Comparison of ENCODE assay signal across 1 cellular context in genomic region chr7:26930201-26930600, GRCh38.
TF ChIP-seq lines count a peak whose summit lies in the region.

No MANE protein-coding gene starts in this region.

TF ChIP-seq in H1, 55 proteins besides CTCF, POLR2A, EP300 and RAD21:
- TF ChIP-seq RFX5 (IDR thresholded peaks at IDR 0.05; ENCODE audit: borderline replicate concordance, low read depth, low read length): no peak
- TF ChIP-seq, protein P1, sequence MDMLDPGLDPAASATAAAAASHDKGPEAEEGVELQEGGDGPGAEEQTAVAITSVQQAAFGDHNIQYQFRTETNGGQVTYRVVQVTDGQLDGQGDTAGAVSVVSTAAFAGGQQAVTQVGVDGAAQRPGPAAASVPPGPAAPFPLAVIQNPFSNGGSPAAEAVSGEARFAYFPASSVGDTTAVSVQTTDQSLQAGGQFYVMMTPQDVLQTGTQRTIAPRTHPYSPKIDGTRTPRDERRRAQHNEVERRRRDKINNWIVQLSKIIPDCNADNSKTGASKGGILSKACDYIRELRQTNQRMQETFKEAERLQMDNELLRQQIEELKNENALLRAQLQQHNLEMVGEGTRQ (IDR thresholded peaks at IDR 0.05; ENCODE audit: low read length): no peak
- TF ChIP-seq, protein P2, sequence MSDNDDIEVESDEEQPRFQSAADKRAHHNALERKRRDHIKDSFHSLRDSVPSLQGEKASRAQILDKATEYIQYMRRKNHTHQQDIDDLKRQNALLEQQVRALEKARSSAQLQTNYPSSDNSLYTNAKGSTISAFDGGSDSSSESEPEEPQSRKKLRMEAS (IDR thresholded peaks at IDR 0.05): no peak
- TF ChIP-seq ATF2 (IDR thresholded peaks at IDR 0.05; ENCODE audit: low read length): no peak
- no peak for TF ChIP-seq HDAC6 (IDR thresholded peaks at IDR 0.05; ENCODE audit: low read depth, low read length)
- no peak for TF ChIP-seq GTF2F1 (IDR thresholded peaks at IDR 0.05; ENCODE audit: borderline replicate concordance, low read depth, low read length)
- no peak for TF ChIP-seq KDM1A (IDR thresholded peaks at IDR 0.05; ENCODE audit: borderline replicate concordance, low read length)
- no peak for TF ChIP-seq SRF (IDR thresholded peaks at IDR 0.05; ENCODE audit: low read depth, low read length)
- TF ChIP-seq EZH2 (IDR thresholded peaks at IDR 0.05; ENCODE audit: low read depth, low read length, severe bottlenecking): no peak
- TF ChIP-seq BRCA1 (IDR thresholded peaks at IDR 0.05; ENCODE audit: low read depth, low read length): no peak
- no peak for TF ChIP-seq BCL11A (IDR thresholded peaks at IDR 0.05; ENCODE audit: low read depth in 2 of 2, low read length in 2 of 2)
- TF ChIP-seq KDM5A (IDR thresholded peaks at IDR 0.05; ENCODE audit: low read length): no peak
- no peak for TF ChIP-seq ASH2L (IDR thresholded peaks at IDR 0.05; ENCODE audit: low read length)
- TF ChIP-seq HDAC2 (IDR thresholded peaks at IDR 0.05; ENCODE audit: borderline replicate concordance in 1 of 2, low read depth in 2 of 2, low read length in 2 of 2): no peak
- TF ChIP-seq TAF1 (IDR thresholded peaks at IDR 0.05; ENCODE audit: low read depth, low read length): no peak
TF ChIP-seq in H1: peak in this region for 0.
